20 cellular contexts compared by ENCODE assay signal in genomic region chr5:94102849-94103248, GRCh38.
"Had no signal": no experiment of that assay in that cellular context is flagged by ENCODE, and none has a peak within 500 bp of the region (broad histone marks: within the 10 kb centered on the region; RNA-seq: fewer than 3 reads in every experiment).

No MANE protein-coding gene starts in this region.

- H3K27me3 ChIP-seq: body of pancreas, esophagus muscularis mucosa, gastroesophageal sphincter, heart left ventricle, ovary, stomach had no signal

- DNase-seq: activated CD4-positive, alpha-beta memory T cell treated with anti-CD3 and anti-CD28 coated beads for 36 hours; activated CD4-positive, alpha-beta T cell treated with anti-CD3 and anti-CD28 coated beads for 4 hours; activated naive CD4-positive, alpha-beta T cell treated with Interleukin-2 at 50 U/mL for 16 hours; activated naive CD8-positive, alpha-beta T cell treated with anti-CD3 and anti-CD28 coated beads, Interleukin-2, amount 10 ng/mL, durations not matched to agents 7 days and 5 days; amygdala; body of pancreas; dermis blood vessel endothelial cell; effector memory CD4-positive, alpha-beta T cell; heart left ventricle; mesendoderm; naive thymus-derived CD4-positive, alpha-beta T cell; ovary; psoas muscle; right cardiac atrium; stomach had no signal

- ATAC-seq: body of pancreas; gastroesophageal sphincter; heart left ventricle; naive thymus-derived CD4-positive, alpha-beta T cell; psoas muscle; right cardiac atrium; WTC11 had no signal

- H3K4me1 ChIP-seq: esophagus muscularis mucosa, gastroesophageal sphincter, heart left ventricle, psoas muscle had no signal

- FAIRE-seq: endothelial cell of umbilical vein had no signal

- H3K36me3 ChIP-seq: esophagus muscularis mucosa, gastroesophageal sphincter, heart left ventricle, ovary, stomach had no signal

- H3K27ac ChIP-seq: body of pancreas, esophagus muscularis mucosa, gastroesophageal sphincter, heart left ventricle, ovary, psoas muscle, skin epidermis had no signal

- H3K4me3 ChIP-seq: body of pancreas, esophagus muscularis mucosa, gastroesophageal sphincter, heart left ventricle, ovary, psoas muscle, skin epidermis, stomach had no signal

- H3K9me3 ChIP-seq: body of pancreas, ovary had no signal
